12 cellular contexts compared by ENCODE assay signal in the genomic region with DNA sequence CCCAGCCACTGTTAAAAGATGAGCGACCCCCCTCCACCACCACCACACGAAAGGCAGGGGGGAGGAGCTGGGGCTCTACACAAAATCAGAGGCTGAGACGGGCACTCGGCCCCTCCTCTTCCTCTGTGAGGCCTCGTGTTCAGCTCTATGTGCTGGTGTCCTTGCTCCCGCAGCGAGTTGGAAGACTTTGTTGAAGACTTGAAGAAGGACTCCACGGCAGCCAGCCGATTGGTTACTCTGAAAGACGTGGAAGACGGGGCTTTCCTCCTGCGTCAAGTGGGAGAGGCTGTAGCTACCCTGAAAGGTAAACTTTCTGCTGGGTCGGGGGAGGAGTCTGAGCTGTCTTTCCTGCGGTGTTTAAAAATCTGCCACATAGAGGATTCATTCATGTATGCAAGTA.
A peak's percentile ranks its signal among the peaks of the same experiment; 100 is the strongest.
DNase-seq lines count a peak whose midpoint lies in the region; ATAC-seq and TF ChIP-seq lines count a peak whose summit lies in the region.
"Had no signal": no experiment of that assay in that cellular context is flagged by ENCODE, and none has a peak within 500 bp of the region (broad histone marks: within the 10 kb centered on the region; RNA-seq: fewer than 3 reads in every experiment).

No MANE protein-coding gene starts in this region.

- intact Hi-C loops in CD4-positive, alpha-beta T cell (cut with DNase I, micrococcal nuclease) = no loop called here

- H3K9me3 Mint-ChIP-seq in CD4-positive, alpha-beta T cell = no peaks in the 10 kb centered on the region

- TF ChIP-seq CTCF in CD4-positive, alpha-beta T cell (IDR thresholded peaks at IDR 0.05) = no peak

- POLR2A ChIA-PET in CD4-positive, alpha-beta T cell (lab: Charles Lee) = no interaction called here

- H3K9me3 ChIP-seq in CD4-positive, alpha-beta T cell (ENCODE audit: control insufficient read depth, low read length) = no peaks in the 10 kb centered on the region
- H3K9me3 ChIP-seq: BLaER1, sigmoid colon had no signal

- DNase-seq in CD4-positive, alpha-beta T cell = peak in 7 of 10 experiments; percentile 10 to 62 (median 29)
- peak; percentile 57 for DNase-seq in activated CD8-positive, alpha-beta memory T cell treated with anti-CD3 and anti-CD28 coated beads, Interleukin-2, amount 50 U/mL, for 48 hours
- peak; percentile 27 for DNase-seq in iPS-NIHi7 (ENCODE audit: extremely low spot score)
- DNase-seq in Kasumi-1 (lab: John Stamatoyannopoulos, UW) = no peak
- DNase-seq in CD1c-positive myeloid dendritic cell (ENCODE audit: extremely low spot score) = no peak
- DNase-seq in inferior parietal cortex (ENCODE audit: extremely low spot score) = no peak
- DNase-seq in NK-92 (lab: John Stamatoyannopoulos, UW; ENCODE audit: unreplicated experiment) = no peak
- DNase-seq: NCI-H2107, sigmoid colon had no signal

- CTCF ChIA-PET in CD4-positive, alpha-beta T cell (lab: Charles Lee) = no interaction called here

- no peaks in the 10 kb centered on the region for H3K36me3 Mint-ChIP-seq in CD4-positive, alpha-beta T cell (ENCODE audit: low read depth)

- no peak overlapping the region for H3K27ac ChIP-seq in CD4-positive, alpha-beta T cell (ENCODE audit: low read depth, low read length)
- H3K27ac ChIP-seq: BLaER1, sigmoid colon had no signal

- no peaks in the 10 kb centered on the region for H3K27me3 ChIP-seq in CD4-positive, alpha-beta T cell (ENCODE audit: control insufficient read depth, insufficient read depth, low read length)
- H3K27me3 ChIP-seq: BLaER1, sigmoid colon had no signal

- H3K27me3 Mint-ChIP-seq in CD4-positive, alpha-beta T cell = peaks cover 4% of the 10 kb centered on the region

- peaks cover 15% of the 10 kb centered on the region for H3K4me1 Mint-ChIP-seq in CD4-positive, alpha-beta T cell (ENCODE audit: low read depth)

- peak overlapping the region; percentile 60 for H3K27ac Mint-ChIP-seq in CD4-positive, alpha-beta T cell

- peak overlapping the region; percentile 72 for H3K4me3 Mint-ChIP-seq in CD4-positive, alpha-beta T cell

- ATAC-seq in CD4-positive, alpha-beta T cell (ENCODE audit: poor library complexity) = peak; percentile 92
- ATAC-seq in HG02970 (IDR thresholded peaks at IDR 0.05; ENCODE audit: low FRiP score, unreplicated experiment) = peak; percentile 45
- ATAC-seq: SK-N-SH treated with all-trans-retinoic acid at 6 μM for 48 hours had no signal

Comparison
In these comparisons a context has a peak if more than half of its experiments do, and no peak if none do; other contexts are left out.
1. DNase-seq: peak in CD4-positive, alpha-beta T cell (7 of 10), activated CD8-positive, alpha-beta memory T cell treated with anti-CD3 and anti-CD28 coated beads, Interleukin-2, amount 50 U/mL, for 48 hours (single experiment) and iPS-NIHi7 (single experiment); none in Kasumi-1 (0 of 2), CD1c-positive myeloid dendritic cell (single experiment), inferior parietal cortex (single experiment) and NK-92 (single experiment).